1 cellular context compared by ENCODE assay signal in genomic region chr7:45919947-45920542, GRCh38.
TF ChIP-seq lines count a peak whose summit lies in the region.

No MANE protein-coding gene starts in this region.

TF ChIP-seq in SK-N-SH, 30 proteins besides CTCF, POLR2A, EP300 and RAD21 (continued from another document):
- TF ChIP-seq MAX (IDR thresholded peaks at IDR 0.05; ENCODE audit: low read depth) (no peak), EZH2phosphoT487 (IDR thresholded peaks at IDR 0.05; ENCODE audit: borderline replicate concordance, low read depth) (no peak), FOXM1 (IDR thresholded peaks at IDR 0.05; ENCODE audit: low read depth) (no peak), YY1 (IDR thresholded peaks at IDR 0.05; ENCODE audit: low read depth) (no peak), CHD2 (IDR thresholded peaks at IDR 0.05; ENCODE audit: low read length, partially characterized antibody) (no peak), SIN3A (IDR thresholded peaks at IDR 0.05; ENCODE audit: borderline replicate concordance, low read depth, low read length) (no peak), FOXJ3 (CRISPR knock-in tag; IDR thresholded peaks at IDR 0.05) (no peak), REST (IDR thresholded peaks at IDR 0.05; ENCODE audit: low read depth, low read length) (no peak)
